33 cellular contexts compared by ENCODE assay signal in the genomic region with DNA sequence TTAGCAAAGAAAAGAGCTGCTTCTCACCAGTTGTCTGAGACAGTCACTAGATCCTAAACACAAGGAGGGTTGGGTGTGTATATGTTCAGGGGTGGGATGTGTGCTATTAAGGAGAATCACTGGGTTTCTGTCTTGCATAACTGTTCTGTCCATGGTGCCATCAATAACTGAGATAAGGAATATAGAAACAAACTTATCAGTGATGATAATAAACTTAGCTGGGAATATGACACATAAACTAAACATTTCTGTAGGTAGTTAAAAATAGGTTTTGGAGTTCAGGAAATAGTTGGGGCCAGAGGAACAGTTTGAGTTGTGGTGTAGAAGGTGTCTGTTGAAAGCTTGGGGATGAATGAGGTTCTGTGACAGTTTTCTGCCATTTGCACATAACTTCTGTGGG. TPM values are rescaled to one million over a fixed set of nuclear protein-coding genes. Genes with fewer than 3 reads are reported as not detected.
DNase-seq lines count a peak whose midpoint lies in the region; ATAC-seq, FAIRE-seq and TF ChIP-seq lines count a peak whose summit lies in the region.
"Had no signal": no experiment of that assay in that cellular context is flagged by ENCODE, and none has a peak within 500 bp of the region (broad histone marks: within the 10 kb centered on the region; RNA-seq: fewer than 3 reads in every experiment).

No MANE protein-coding gene starts in this region.

- FAIRE-seq in astrocyte (lab: Jason Lieb, UNC), result no peak
- FAIRE-seq: endometrium, urothelium cell line had no signal

- H3K4me1 Mint-ChIP-seq in stimulated activated naive CD8-positive, alpha-beta T cell treated with anti-CD3 and anti-CD28 coated beads, Interleukin-15, Interleukin-2, amounts not matched to agents 100 ng/mL and 50 ng/mL, for 24 hours (ENCODE audit: low read depth), result peaks cover 9% of the 10 kb centered on the region
- peaks cover 4% of the 10 kb centered on the region for H3K4me1 Mint-ChIP-seq in astrocyte (ENCODE audit: low read depth, unreplicated experiment)
- H3K4me1 Mint-ChIP-seq: neural crest cell; stimulated activated effector memory CD8-positive, alpha-beta T cell treated with anti-CD3 and anti-CD28 coated beads, Interleukin-12 subunit alpha, Interleukin-12 subunit beta, amount 100 ng/mL, for 72 hours had no signal

- H3K36me3 ChIP-seq in astrocyte (ENCODE audit: insufficient read depth, low read length) (peaks cover 44% of the 10 kb centered on the region), aorta (ENCODE audit: control insufficient read depth in 1 of 2, insufficient read depth in 2 of 2, low read length in 1 of 2) (peaks cover 5 to 11% of the 10 kb centered on the region in 2 donors)

- H2AFZ ChIP-seq in astrocyte (ENCODE audit: low read depth, low read length), result no peak overlapping the region
- H2AFZ ChIP-seq: parathyroid adenoma had no signal

- H3K36me3 Mint-ChIP-seq in stimulated activated naive CD8-positive, alpha-beta T cell treated with anti-CD3 and anti-CD28 coated beads, Interleukin-15, Interleukin-2, amounts not matched to agents 100 ng/mL and 50 ng/mL, for 24 hours (ENCODE audit: low read depth), result peaks cover 76% of the 10 kb centered on the region
- H3K36me3 Mint-ChIP-seq in astrocyte (ENCODE audit: low read depth, unreplicated experiment), result peaks cover 31% of the 10 kb centered on the region

- H3K9me3 ChIP-seq in astrocyte (ENCODE audit: insufficient read depth, low read depth, low read length), result no peaks in the 10 kb centered on the region
- H3K9me3 ChIP-seq in right cardiac atrium (ENCODE audit: control insufficient read depth, low read length), result no peaks in the 10 kb centered on the region
- H3K9me3 ChIP-seq in aorta (ENCODE audit: control insufficient read depth, low read length), result no peaks in the 10 kb centered on the region
- H3K9me3 ChIP-seq: BLaER1 treated with 17β-estradiol and CSF1 and Interleukin-3, amounts not matched to agents 10 nM and 100 nM; Caco-2; right lobe of liver; suprapubic skin had no signal

- ATAC-seq in stimulated activated naive CD8-positive, alpha-beta T cell treated with anti-CD3 and anti-CD28 coated beads, Interleukin-15, Interleukin-2, amounts not matched to agents 100 U/mL and 50 U/mL, for 24 hours, result no peak
- ATAC-seq in right cardiac atrium (peak in 1 of 2 donors; percentile 53), aorta (ENCODE audit: low FRiP score) (no peak), GM18858 (IDR thresholded peaks at IDR 0.05; ENCODE audit: unreplicated experiment) (no peak), GM21447 (IDR thresholded peaks at IDR 0.05; ENCODE audit: unreplicated experiment) (no peak)
- ATAC-seq: right lobe of liver; stimulated activated effector memory CD8-positive, alpha-beta T cell treated with anti-CD3 and anti-CD28 coated beads, Interleukin-12 subunit alpha, Interleukin-12 subunit beta, amount 100 ng/mL, for 72 hours had no signal

- peaks cover 8% of the 10 kb centered on the region for H3K4me1 ChIP-seq in astrocyte (ENCODE audit: insufficient read depth, low read length)
- H3K4me1 ChIP-seq in right cardiac atrium (ENCODE audit: control insufficient read depth, insufficient read depth, low read length), result no peaks in the 10 kb centered on the region
- H3K4me1 ChIP-seq in aorta (ENCODE audit: control insufficient read depth in 1 of 2, insufficient read depth in 2 of 2, low read length in 2 of 2), result peaks cover 2 to 3% of the 10 kb centered on the region in 2 donors
- H3K4me1 ChIP-seq: Caco-2, parathyroid adenoma, suprapubic skin had no signal

- H3K4me2 ChIP-seq in astrocyte (ENCODE audit: low read length), result peak overlapping the region; percentile 55
- H3K4me2 ChIP-seq: BLaER1 treated with 17β-estradiol and CSF1 and Interleukin-3, amounts not matched to agents 10 nM and 100 nM had no signal

- no peak overlapping the region for H3K9ac ChIP-seq in astrocyte (ENCODE audit: low read length)
- H3K9ac ChIP-seq: BLaER1 treated with 17β-estradiol and CSF1 and Interleukin-3, amounts not matched to agents 10 nM and 100 nM; parathyroid adenoma had no signal

- H3K27ac ChIP-seq in astrocyte (ENCODE audit: low read depth, low read length) (no peak overlapping the region), right cardiac atrium (ENCODE audit: low read length) (peak overlapping the region; percentile 42), aorta (ENCODE audit: low read depth in 1 of 2, low read length in 2 of 2) (peak overlapping the region; percentile 26 to 73)
- H3K27ac ChIP-seq: BLaER1 treated with 17β-estradiol and CSF1 and Interleukin-3, amounts not matched to agents 10 nM and 100 nM; parathyroid adenoma; right lobe of liver; SK-N-MC; suprapubic skin had no signal

- H3K27me3 Mint-ChIP-seq in stimulated activated naive CD8-positive, alpha-beta T cell treated with anti-CD3 and anti-CD28 coated beads, Interleukin-15, Interleukin-2, amounts not matched to agents 100 ng/mL and 50 ng/mL, for 24 hours, result no peaks in the 10 kb centered on the region
- no peaks in the 10 kb centered on the region for H3K27me3 Mint-ChIP-seq in astrocyte (ENCODE audit: low read depth, unreplicated experiment)

- no peak overlapping the region for H3K4me3 ChIP-seq in astrocyte (ENCODE audit: insufficient read depth, low read depth, low read length)
- H3K4me3 ChIP-seq in right cardiac atrium (ENCODE audit: low read length), result no peak overlapping the region
- no peak overlapping the region for H3K4me3 ChIP-seq in aorta (ENCODE audit: low read length in 2 of 2)
- H3K4me3 ChIP-seq: BLaER1 treated with 17β-estradiol and CSF1 and Interleukin-3, amounts not matched to agents 10 nM and 100 nM; right lobe of liver; SK-N-MC; suprapubic skin had no signal

- no peak for TF ChIP-seq CTCF in astrocyte (IDR thresholded peaks at IDR 0.05; ENCODE audit: insufficient read depth, low read depth, low read length)

- intact Hi-C loops in right cardiac atrium (cut with DNase I), result no loop called here
- intact Hi-C loops in aorta (cut with DNase I), result no loop called here

- H3K9me3 Mint-ChIP-seq in stimulated activated naive CD8-positive, alpha-beta T cell treated with anti-CD3 and anti-CD28 coated beads, Interleukin-15, Interleukin-2, amounts not matched to agents 100 ng/mL and 50 ng/mL, for 24 hours, result no peaks in the 10 kb centered on the region
- no peaks in the 10 kb centered on the region for H3K9me3 Mint-ChIP-seq in astrocyte (ENCODE audit: unreplicated experiment)
- H3K9me3 Mint-ChIP-seq: activated T-helper 1 cell treated with anti-CD3 and anti-CD28 coated beads, Interleukin-12 subunit alpha, Interleukin-12 subunit beta, Interleukin-2, Interleukin-4 antibody, amounts not matched to agents 30 ng/mL and 10 ng/mL and 1 ng/mL, durations not matched to agents 14 hours and 24 hours and 36 hours; H9; neural crest cell; stimulated activated effector memory CD8-positive, alpha-beta T cell treated with anti-CD3 and anti-CD28 coated beads, Interleukin-12 subunit alpha, Interleukin-12 subunit beta, amount 100 ng/mL, for 72 hours; T-helper 1 cell treated with Interleukin-12 subunit alpha and Interleukin-12 subunit beta and Interleukin-4 antibody, amounts not matched to agents 30 μg/mL and 1 μg/mL, for 36 hours had no signal

- H3K27me3 ChIP-seq in astrocyte (ENCODE audit: insufficient read depth, low read length), result no peaks in the 10 kb centered on the region
- H3K27me3 ChIP-seq in right cardiac atrium (ENCODE audit: control insufficient read depth, insufficient read depth), result no peaks in the 10 kb centered on the region
- H3K27me3 ChIP-seq in aorta (ENCODE audit: control insufficient read depth in 1 of 2, insufficient read depth in 2 of 2, low read length in 1 of 2), result no peaks in the 10 kb centered on the region
- H3K27me3 ChIP-seq: BLaER1 treated with 17β-estradiol and CSF1 and Interleukin-3, amounts not matched to agents 10 nM and 100 nM; right lobe of liver; suprapubic skin had no signal

- H3K4me3 Mint-ChIP-seq in stimulated activated naive CD8-positive, alpha-beta T cell treated with anti-CD3 and anti-CD28 coated beads, Interleukin-15, Interleukin-2, amounts not matched to agents 100 ng/mL and 50 ng/mL, for 24 hours, result no peak overlapping the region
- H3K4me3 Mint-ChIP-seq in astrocyte (ENCODE audit: unreplicated experiment), result no peak overlapping the region
- H3K4me3 Mint-ChIP-seq: activated T-helper 1 cell treated with anti-CD3 and anti-CD28 coated beads, Interleukin-12 subunit alpha, Interleukin-12 subunit beta, Interleukin-2, Interleukin-4 antibody, amounts not matched to agents 30 ng/mL and 10 ng/mL and 1 ng/mL, durations not matched to agents 14 hours and 24 hours and 36 hours; H9; neural crest cell; stimulated activated effector memory CD8-positive, alpha-beta T cell treated with anti-CD3 and anti-CD28 coated beads, Interleukin-12 subunit alpha, Interleukin-12 subunit beta, amount 100 ng/mL, for 72 hours; T-helper 1 cell treated with Interleukin-12 subunit alpha and Interleukin-12 subunit beta and Interleukin-4 antibody, amounts not matched to agents 30 μg/mL and 1 μg/mL, for 36 hours had no signal

- H4K20me1 ChIP-seq in astrocyte (ENCODE audit: insufficient read depth, low read length), result peaks cover 52% of the 10 kb centered on the region

- DNase-seq in stimulated activated naive CD8-positive, alpha-beta T cell treated with anti-CD3 and anti-CD28 coated beads, Interleukin-15, Interleukin-2, amounts not matched to agents 100 U/mL and 50 U/mL, for 24 hours, result no peak
- DNase-seq in astrocyte (ENCODE audit: low read depth) (peak; percentile 55), right cardiac atrium (no peak), aorta (no peak), hepatic stellate cell (ENCODE audit: low spot score) (no peak)
- DNase-seq: activated naive CD4-positive, alpha-beta T cell treated with anti-CD3 and anti-CD28 coated beads, Interleukin-2, amount 50 U/mL, for 16 hours; amygdala; Caco-2; caudate nucleus; dermis blood vessel endothelial cell; GF-D8; H9; mammary epithelial cell; NCI-H1092 treated with DMSO at 0.1 percent for 48 hours; NCI-H2029; NCI-H526 treated with DMSO at 0.1 percent for 48 hours; right lobe of liver; RPMI8226; stimulated activated CD4-positive, alpha-beta T cell treated with anti-CD3 and anti-CD28 coated beads, Interleukin-12 subunit alpha, Interleukin-12 subunit beta, amount 100 ng/mL, for 4 hours; stimulated activated CD4-positive, alpha-beta T cell treated with anti-CD3 and anti-CD28 coated beads, Interleukin-4, amount 100 ng/mL, for 24 hours had no signal

- peaks cover 7% of the 10 kb centered on the region for H3K79me2 ChIP-seq in astrocyte (ENCODE audit: insufficient read depth, low read length)

- H3K27ac Mint-ChIP-seq in stimulated activated naive CD8-positive, alpha-beta T cell treated with anti-CD3 and anti-CD28 coated beads, Interleukin-15, Interleukin-2, amounts not matched to agents 100 ng/mL and 50 ng/mL, for 24 hours, result peak overlapping the region; percentile 48
- no peak overlapping the region for H3K27ac Mint-ChIP-seq in astrocyte (ENCODE audit: unreplicated experiment)
- H3K27ac Mint-ChIP-seq: activated T-helper 1 cell treated with anti-CD3 and anti-CD28 coated beads, Interleukin-12 subunit alpha, Interleukin-12 subunit beta, Interleukin-2, Interleukin-4 antibody, amounts not matched to agents 30 ng/mL and 10 ng/mL and 1 ng/mL, durations not matched to agents 14 hours and 24 hours and 36 hours; H9; stimulated activated effector memory CD8-positive, alpha-beta T cell treated with anti-CD3 and anti-CD28 coated beads, Interleukin-12 subunit alpha, Interleukin-12 subunit beta, amount 100 ng/mL, for 72 hours; T-helper 1 cell treated with Interleukin-12 subunit alpha and Interleukin-12 subunit beta and Interleukin-4 antibody, amounts not matched to agents 30 μg/mL and 1 μg/mL, for 36 hours had no signal

RNA-seq across cellular contexts. Expression of a gene that starts 17.4 kb away (rescaled TPM):
- total RNA-seq in astrocyte (30.8 and 33.2 TPM in 2 replicates), right cardiac atrium (10 to 100 TPM; 30.2 to 45.8 (median 32.0) TPM), aorta (10 to 100 TPM; 36.0 to 49.7 TPM)
- polyA plus RNA-seq in right cardiac atrium (17.6 TPM), aorta (10 to 100 TPM; 16.6 to 18.3 TPM)
